ENCODE assay signal across 17 cellular contexts in genomic region chr14:74080820-74081460, GRCh38.
"Had no signal": no experiment of that assay in that cellular context is flagged by ENCODE, and none has a peak within 500 bp of the region (broad histone marks: within the 10 kb centered on the region; RNA-seq: fewer than 3 reads in every experiment).

No MANE protein-coding gene starts in this region.

- H3K27ac ChIP-seq: right atrium auricular region, upper lobe of right lung had no signal

- H3K27me3 ChIP-seq: pancreas, right atrium auricular region, upper lobe of right lung had no signal

- H3K9me3 ChIP-seq: pancreas, right atrium auricular region, upper lobe of right lung had no signal

- ATAC-seq: activated CD8-positive, alpha-beta T cell treated with anti-CD3 and anti-CD28 coated beads for 36 hours; left cardiac atrium; naive thymus-derived CD4-positive, alpha-beta T cell; pancreas; stimulated activated naive CD8-positive, alpha-beta T cell treated with anti-CD3 and anti-CD28 coated beads, Interleukin-15, Interleukin-2, amounts not matched to agents 100 U/mL and 50 U/mL, for 24 hours; upper lobe of right lung; WTC11 had no signal

- H3K36me3 ChIP-seq: pancreas, right atrium auricular region, upper lobe of right lung had no signal

- DNase-seq: activated CD4-positive, alpha-beta T cell treated with anti-CD3 and anti-CD28 coated beads for 48 hours; activated CD8-positive, alpha-beta T cell treated with anti-CD3 and anti-CD28 coated beads for 36 hours; activated effector memory CD4-positive, alpha-beta T cell treated with anti-CD3 and anti-CD28 coated beads, Interleukin-2, amount 50 U/mL, for 16 hours; activated T-cell treated with anti-CD3 and anti-CD28 coated beads, Interleukin-2, amount 50 U/mL, for 48 hours; left cardiac atrium; naive thymus-derived CD4-positive, alpha-beta T cell; pancreas; small intestine; stimulated activated CD4-positive, alpha-beta T cell treated with anti-CD3 and anti-CD28 coated beads, Interleukin-4, amount 100 ng/mL, for 4 hours; stimulated activated CD8-positive, alpha-beta memory T cell treated with anti-CD3 and anti-CD28 coated beads, Interleukin-4, amount 100 ng/mL, for 48 hours; stimulated activated naive CD8-positive, alpha-beta T cell treated with anti-CD3 and anti-CD28 coated beads, Interleukin-15, Interleukin-2, amounts not matched to agents 100 U/mL and 50 U/mL, for 24 hours; T-helper 2 cell; upper lobe of right lung had no signal

- H3K4me3 ChIP-seq: lung, pancreas, right atrium auricular region, upper lobe of right lung had no signal

- FAIRE-seq: pancreas, small intestine, TTC549 had no signal
